18 cellular contexts compared by ENCODE assay signal in the genomic region with DNA sequence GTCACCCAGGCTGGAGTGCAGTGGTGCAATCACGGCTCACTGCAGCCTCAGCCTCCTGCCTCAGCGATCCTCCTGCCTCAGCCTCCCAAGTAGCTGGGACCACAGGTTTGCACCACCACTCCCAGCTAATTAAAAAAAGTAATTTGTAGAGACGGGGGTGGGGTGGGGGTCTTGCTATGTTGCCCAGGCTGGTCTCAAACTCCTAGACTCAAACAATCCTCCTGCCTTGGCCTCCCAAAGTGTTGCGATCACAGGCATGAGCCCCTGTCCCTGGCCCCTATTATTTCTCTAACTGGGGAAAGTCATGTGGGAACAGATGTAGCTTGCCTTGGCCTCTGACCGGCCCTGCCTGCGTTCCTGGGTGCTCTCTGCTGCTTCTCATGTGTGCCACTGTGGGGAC. TPM values are rescaled to one million over a fixed set of nuclear protein-coding genes. Genes with fewer than 3 reads are reported as not detected.
A peak's percentile ranks its signal among the peaks of the same experiment; 100 is the strongest.
DNase-seq lines count a peak whose midpoint lies in the region; ATAC-seq, FAIRE-seq and TF ChIP-seq lines count a peak whose summit lies in the region.
"Had no signal": no experiment of that assay in that cellular context is flagged by ENCODE, and none has a peak within 500 bp of the region (broad histone marks: within the 10 kb centered on the region; RNA-seq: fewer than 3 reads in every experiment).

No MANE protein-coding gene starts in this region.

- H3K79me2 ChIP-seq in astrocyte (ENCODE audit: insufficient read depth, low read length) (peaks cover 66% of the 10 kb centered on the region), osteoblast (ENCODE audit: insufficient read depth, low read length) (peaks cover 64% of the 10 kb centered on the region)

- H3K27me3 ChIP-seq in astrocyte (ENCODE audit: insufficient read depth, low read length) (no peaks in the 10 kb centered on the region), osteoblast (ENCODE audit: insufficient read depth, low read length) (no peaks in the 10 kb centered on the region)

- H3K4me2 ChIP-seq in astrocyte (ENCODE audit: low read length) = no peak overlapping the region
- no peak overlapping the region for H3K4me2 ChIP-seq in osteoblast (ENCODE audit: insufficient read depth, low read length)

- H3K9me3 ChIP-seq in astrocyte (ENCODE audit: insufficient read depth, low read depth, low read length) (no peaks in the 10 kb centered on the region), osteoblast (ENCODE audit: low read depth, low read length) (no peaks in the 10 kb centered on the region)
- H3K9me3 ChIP-seq: HAP-1 had no signal

- H3K27ac ChIP-seq in astrocyte (ENCODE audit: low read depth, low read length) (no peak overlapping the region), osteoblast (ENCODE audit: low read depth, low read length) (no peak overlapping the region)

- H3K36me3 Mint-ChIP-seq in HFFc6 (ENCODE audit: low read depth) = peaks cover 10% of the 10 kb centered on the region; the same call in 1 of the 2 replicates
- H3K36me3 Mint-ChIP-seq in astrocyte (ENCODE audit: low read depth, unreplicated experiment) = peaks cover 12% of the 10 kb centered on the region
- no peaks in the 10 kb centered on the region for H3K36me3 Mint-ChIP-seq in glutamatergic neuron (ENCODE audit: unreplicated experiment)
- H3K36me3 Mint-ChIP-seq: CD4-positive, alpha-beta memory T cell had no signal

- H3K27ac Mint-ChIP-seq in HFFc6 (peak overlapping the region; percentile 31; the same call in 1 of the 2 replicates), astrocyte (ENCODE audit: unreplicated experiment) (peak overlapping the region; percentile 53), glutamatergic neuron (ENCODE audit: unreplicated experiment) (peak overlapping the region; percentile 64)
- H3K27ac Mint-ChIP-seq: B cell had no signal

- peaks cover 12% of the 10 kb centered on the region for H3K4me1 Mint-ChIP-seq in HFFc6 (ENCODE audit: low read depth)
- peaks cover 15% of the 10 kb centered on the region for H3K4me1 Mint-ChIP-seq in astrocyte (ENCODE audit: low read depth, unreplicated experiment)
- H3K4me1 Mint-ChIP-seq in glutamatergic neuron (ENCODE audit: low read depth, unreplicated experiment) = peaks cover 10% of the 10 kb centered on the region
- H3K4me1 Mint-ChIP-seq: B cell; CD4-positive, alpha-beta memory T cell had no signal

- H2AFZ ChIP-seq in astrocyte (ENCODE audit: low read depth, low read length) = no peak overlapping the region
- no peak overlapping the region for H2AFZ ChIP-seq in osteoblast (ENCODE audit: low read length)

- H3K36me3 ChIP-seq in astrocyte (ENCODE audit: insufficient read depth, low read length) (peaks cover 11% of the 10 kb centered on the region), osteoblast (ENCODE audit: insufficient read depth, low read length) (peaks cover 38% of the 10 kb centered on the region)

- no peak for DNase-seq in HFFc6
- DNase-seq in astrocyte (ENCODE audit: low read depth) = no peak
- no peak for DNase-seq in glutamatergic neuron
- DNase-seq in osteoblast (ENCODE audit: insufficient read length, low spot score, missing footprints) = peak; percentile 22
- DNase-seq in NCI-H526 treated with DMSO at 0.1 percent for 48 hours (lab: John Stamatoyannopoulos, UW) = no peak
- no peak for DNase-seq in effector CD4-positive, alpha-beta T cell
- no peak for DNase-seq in cerebellar nuclear complex (lab: John Stamatoyannopoulos, UW)
- DNase-seq: ACHN; C1 segment of cervical spinal cord; CD4-positive, alpha-beta memory T cell; DND-41; GDM1 had no signal

- no peak overlapping the region for H3K9ac ChIP-seq in astrocyte (ENCODE audit: low read length)

- peaks cover 81% of the 10 kb centered on the region for H4K20me1 ChIP-seq in astrocyte (ENCODE audit: insufficient read depth, low read length)
- H4K20me1 ChIP-seq in osteoblast (ENCODE audit: insufficient read depth, low read length) = peaks cover 44% of the 10 kb centered on the region

- peaks cover 5% of the 10 kb centered on the region for H3K27me3 Mint-ChIP-seq in HFFc6 (ENCODE audit: insufficient read depth)
- no peaks in the 10 kb centered on the region for H3K27me3 Mint-ChIP-seq in astrocyte (ENCODE audit: low read depth, unreplicated experiment)
- peaks cover 11% of the 10 kb centered on the region for H3K27me3 Mint-ChIP-seq in glutamatergic neuron (ENCODE audit: unreplicated experiment)
- H3K27me3 Mint-ChIP-seq: B cell; CD4-positive, alpha-beta memory T cell had no signal

- H3K4me1 ChIP-seq in astrocyte (ENCODE audit: insufficient read depth, low read length) (peaks cover 16% of the 10 kb centered on the region), osteoblast (ENCODE audit: insufficient read depth, low read length) (peaks cover 12% of the 10 kb centered on the region)

- H3K4me3 Mint-ChIP-seq in HFFc6 = no peak overlapping the region
- H3K4me3 Mint-ChIP-seq in astrocyte (ENCODE audit: unreplicated experiment) = no peak overlapping the region
- H3K4me3 Mint-ChIP-seq in glutamatergic neuron (ENCODE audit: unreplicated experiment) = no peak overlapping the region
- H3K4me3 Mint-ChIP-seq: B cell; CD4-positive, alpha-beta memory T cell had no signal

- no peak overlapping the region for H3K4me3 ChIP-seq in astrocyte (ENCODE audit: insufficient read depth, low read depth, low read length)
- H3K4me3 ChIP-seq in osteoblast (ENCODE audit: insufficient read depth, low read length) = no peak overlapping the region
- H3K4me3 ChIP-seq: HAP-1 had no signal

- FAIRE-seq in astrocyte (lab: Jason Lieb, UNC) = no peak
- FAIRE-seq: GM12892, GM19239, H1 had no signal

- no peak for TF ChIP-seq CTCF in HFFc6 (IDR thresholded peaks at IDR 0.05)
- no peak for TF ChIP-seq CTCF in astrocyte (IDR thresholded peaks at IDR 0.05; ENCODE audit: insufficient read depth, low read depth, low read length)
- no peak for TF ChIP-seq CTCF in glutamatergic neuron (IDR thresholded peaks at IDR 0.05; ENCODE audit: partially characterized antibody, unreplicated experiment)
- TF ChIP-seq CTCF in osteoblast (IDR thresholded peaks at IDR 0.05; ENCODE audit: extremely low read depth, low read depth, low read length) = no peak

- no peak for ATAC-seq in GM21723 (IDR thresholded peaks at IDR 0.05; ENCODE audit: unreplicated experiment)

- H3K9me3 Mint-ChIP-seq in HFFc6 (no peaks in the 10 kb centered on the region), astrocyte (ENCODE audit: unreplicated experiment) (no peaks in the 10 kb centered on the region), glutamatergic neuron (ENCODE audit: unreplicated experiment) (peaks cover 8% of the 10 kb centered on the region)
- H3K9me3 Mint-ChIP-seq: CD4-positive, alpha-beta memory T cell had no signal

RNA-seq across cellular contexts. Expression of a gene that starts 10.1 kb away (rescaled TPM):
- 100 to 1,000 TPM; 260 to 327 (median 310) TPM for total RNA-seq in HFFc6 (2021; fragmentation: NEBNext Ultra II Directional; extraction: Animal tissue kit (Norgen Biotek cat#: 25700))
- total RNA-seq in astrocyte = 629 and 685 TPM in 2 replicates
- total RNA-seq in glutamatergic neuron (ENCODE audit: unreplicated experiment) = 749 TPM
- total RNA-seq in osteoblast = 163 and 182 TPM in 2 replicates
